ENCODE assay signal across 1 cellular context in the genomic region with DNA sequence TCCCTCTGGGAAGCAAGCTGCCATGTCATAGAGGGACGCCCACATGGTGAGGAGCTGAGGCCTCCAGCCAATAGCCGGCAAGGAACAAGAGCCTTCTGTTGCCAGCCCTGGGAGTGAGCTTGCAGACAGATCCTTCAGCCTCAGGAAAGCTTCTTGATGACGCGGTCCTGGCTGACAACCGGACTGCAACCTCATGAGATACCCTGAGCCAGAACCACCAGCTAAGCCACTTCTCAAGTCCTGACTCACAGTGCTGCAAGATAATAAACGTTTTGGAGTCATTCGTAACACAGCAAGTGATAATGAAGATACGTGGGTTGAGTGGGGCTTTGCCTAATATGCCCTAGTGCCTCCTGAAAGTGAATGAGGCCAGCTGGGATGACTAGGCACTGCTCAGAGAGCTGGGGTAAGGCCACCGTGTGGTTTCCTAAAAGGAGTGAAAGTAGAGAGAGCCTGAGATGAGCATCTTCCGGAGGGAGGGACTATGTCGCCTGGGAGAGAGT.
TF ChIP-seq lines count a peak whose summit lies in the region.

No MANE protein-coding gene starts in this region.

TF ChIP-seq in K562, 482 proteins besides CTCF, POLR2A, EP300 and RAD21 (continued from another document):
- TF ChIP-seq, protein P1, sequence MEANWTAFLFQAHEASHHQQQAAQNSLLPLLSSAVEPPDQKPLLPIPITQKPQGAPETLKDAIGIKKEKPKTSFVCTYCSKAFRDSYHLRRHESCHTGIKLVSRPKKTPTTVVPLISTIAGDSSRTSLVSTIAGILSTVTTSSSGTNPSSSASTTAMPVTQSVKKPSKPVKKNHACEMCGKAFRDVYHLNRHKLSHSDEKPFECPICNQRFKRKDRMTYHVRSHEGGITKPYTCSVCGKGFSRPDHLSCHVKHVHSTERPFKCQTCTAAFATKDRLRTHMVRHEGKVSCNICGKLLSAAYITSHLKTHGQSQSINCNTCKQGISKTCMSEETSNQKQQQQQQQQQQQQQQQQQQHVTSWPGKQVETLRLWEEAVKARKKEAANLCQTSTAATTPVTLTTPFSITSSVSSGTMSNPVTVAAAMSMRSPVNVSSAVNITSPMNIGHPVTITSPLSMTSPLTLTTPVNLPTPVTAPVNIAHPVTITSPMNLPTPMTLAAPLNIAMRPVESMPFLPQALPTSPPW (CRISPR knock-in tag; IDR thresholded peaks at IDR 0.05): peak; percentile 35; the same call in 1 of the 2 replicates
- TF ChIP-seq CTBP1 (IDR thresholded peaks at IDR 0.05; ENCODE audit: borderline replicate concordance) (peak; percentile 79; the same call in 1 of the 2 replicates), NR3C1 (CRISPR knock-in tag; IDR thresholded peaks at IDR 0.05) (no peak), JUND (IDR thresholded peaks at IDR 0.05; ENCODE audit: borderline replicate concordance, low read depth, low read length) (peak; percentile 31; the same call in 1 of the 2 replicates), JUND (tag; IDR thresholded peaks at IDR 0.05; ENCODE audit: borderline replicate concordance, low read depth, low read length) (peak; percentile 57; the same call in 2 of the 3 replicates), TOE1 (IDR thresholded peaks at IDR 0.05; ENCODE audit: borderline replicate concordance) (0 out of 2 replicates have a peak, but pooled peaks have one; percentile 25), TOE1 (CRISPR knock-in tag; IDR thresholded peaks at IDR 0.05; ENCODE audit: borderline replicate concordance, low read depth) (no peak), TAF9B (IDR thresholded peaks at IDR 0.05; ENCODE audit: partially characterized antibody) (peak; percentile 61), NFIC (IDR thresholded peaks at IDR 0.05) (peak; percentile 73), SRF (CRISPR knock-in tag; IDR thresholded peaks at IDR 0.05) (no peak), SREBF1 (IDR thresholded peaks at IDR 0.05; ENCODE audit: borderline replicate concordance, low read depth, low read length) (no peak), ZSCAN29 (IDR thresholded peaks at IDR 0.05) (no peak), SMARCA4 (IDR thresholded peaks at IDR 0.05) (peak; percentile 69), TCF7 (IDR thresholded peaks at IDR 0.05; ENCODE audit: borderline replicate concordance) (no peak), RBFOX2 (IDR thresholded peaks at IDR 0.05; ENCODE audit: low read depth, low read length) (no peak), EHMT2 (IDR thresholded peaks at IDR 0.05) (0 out of 2 replicates have a peak, but pooled peaks have one; percentile 45), HOXB6 (CRISPR knock-in tag; IDR thresholded peaks at IDR 0.05; ENCODE audit: borderline replicate concordance) (no peak), XRCC3 (IDR thresholded peaks at IDR 0.05) (no peak), ATF7 (IDR thresholded peaks at IDR 0.05) (peak; percentile 35; the same call in 1 of the 2 replicates), CXXC5 (CRISPR knock-in tag; IDR thresholded peaks at IDR 0.05) (no peak), CREM (IDR thresholded peaks at IDR 0.05; ENCODE audit: low read depth) (peak; percentile 73), GABPA (tag; conservative IDR thresholded peaks at IDR 0.05; ENCODE audit: low read depth) (peak; percentile 40; the same call in 1 of the 2 replicates), TBP (optimal IDR thresholded peaks at IDR 0.05; ENCODE audit: low read depth, low read length) (peak; percentile 19), SMARCE1 (IDR thresholded peaks at IDR 0.05) (peak; percentile 46; the same call in 1 of the 2 replicates), TRIM24 (IDR thresholded peaks at IDR 0.05) (peak in 1 of 2 experiments; percentile 48; a peak in 1 of 4 replicates), CBFA2T3 (IDR thresholded peaks at IDR 0.05) (peak; percentile 69), KAT2B (IDR thresholded peaks at IDR 0.05; ENCODE audit: low read depth, low read length) (no peak), TCF3 (CRISPR knock-in tag; IDR thresholded peaks at IDR 0.05) (peak; percentile 44; the same call in 1 of the 2 replicates), SNIP1 (IDR thresholded peaks at IDR 0.05; ENCODE audit: low read depth) (no peak), CBFA2T2 (conservative IDR thresholded peaks at IDR 0.05) (peak; percentile 58), ZNF41 (CRISPR knock-in tag; conservative IDR thresholded peaks at IDR 0.05) (no peak), SLC30A9 (CRISPR knock-in tag; IDR thresholded peaks at IDR 0.05) (no peak), NRF1 (conservative IDR thresholded peaks at IDR 0.05 in 1 of 2, IDR thresholded peaks at IDR 0.05 in 1 of 2) (peak in 1 of 2 experiments; percentile 29; a peak in 2 of 4 replicates), EGR1 (conservative IDR thresholded peaks at IDR 0.05) (peak; percentile 46), RFX5 (IDR thresholded peaks at IDR 0.05; ENCODE audit: low read depth, low read length) (no peak), MAFG (tag; conservative IDR thresholded peaks at IDR 0.05) (peak; percentile 86), ZNF316 (IDR thresholded peaks at IDR 0.05) (peak; percentile 60; the same call in 1 of the 2 replicates), LEF1 (IDR thresholded peaks at IDR 0.05) (peak; percentile 42; the same call in 1 of the 2 replicates), SAFB (IDR thresholded peaks at IDR 0.05; ENCODE audit: borderline replicate concordance, low read depth, low read length) (no peak), SMARCC2 (IDR thresholded peaks at IDR 0.05; ENCODE audit: low read depth) (0 out of 2 replicates have a peak, but pooled peaks have one; percentile 22), PHF8 (IDR thresholded peaks at IDR 0.05; ENCODE audit: borderline replicate concordance, low read length) (peak; percentile 36; the same call in 1 of the 2 replicates), CHCHD3 (CRISPR knock-in tag; IDR thresholded peaks at IDR 0.05) (no peak), HDAC2 (IDR thresholded peaks at IDR 0.05) (peak; percentile 62; the same call in 1 of the 2 replicates)
- TF ChIP-seq, protein P2, sequence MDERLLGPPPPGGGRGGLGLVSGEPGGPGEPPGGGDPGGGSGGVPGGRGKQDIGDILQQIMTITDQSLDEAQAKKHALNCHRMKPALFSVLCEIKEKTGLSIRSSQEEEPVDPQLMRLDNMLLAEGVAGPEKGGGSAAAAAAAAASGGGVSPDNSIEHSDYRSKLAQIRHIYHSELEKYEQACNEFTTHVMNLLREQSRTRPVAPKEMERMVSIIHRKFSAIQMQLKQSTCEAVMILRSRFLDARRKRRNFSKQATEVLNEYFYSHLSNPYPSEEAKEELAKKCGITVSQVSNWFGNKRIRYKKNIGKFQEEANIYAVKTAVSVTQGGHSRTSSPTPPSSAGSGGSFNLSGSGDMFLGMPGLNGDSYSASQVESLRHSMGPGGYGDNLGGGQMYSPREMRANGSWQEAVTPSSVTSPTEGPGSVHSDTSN (CRISPR knock-in tag; IDR thresholded peaks at IDR 0.05; ENCODE audit: low read depth): no peak
- TF ChIP-seq, protein P2 (tag; conservative IDR thresholded peaks at IDR 0.05; ENCODE audit: low read depth): 0 out of 2 replicates have a peak, but pooled peaks have one; percentile 34
- TF ChIP-seq, protein P3, sequence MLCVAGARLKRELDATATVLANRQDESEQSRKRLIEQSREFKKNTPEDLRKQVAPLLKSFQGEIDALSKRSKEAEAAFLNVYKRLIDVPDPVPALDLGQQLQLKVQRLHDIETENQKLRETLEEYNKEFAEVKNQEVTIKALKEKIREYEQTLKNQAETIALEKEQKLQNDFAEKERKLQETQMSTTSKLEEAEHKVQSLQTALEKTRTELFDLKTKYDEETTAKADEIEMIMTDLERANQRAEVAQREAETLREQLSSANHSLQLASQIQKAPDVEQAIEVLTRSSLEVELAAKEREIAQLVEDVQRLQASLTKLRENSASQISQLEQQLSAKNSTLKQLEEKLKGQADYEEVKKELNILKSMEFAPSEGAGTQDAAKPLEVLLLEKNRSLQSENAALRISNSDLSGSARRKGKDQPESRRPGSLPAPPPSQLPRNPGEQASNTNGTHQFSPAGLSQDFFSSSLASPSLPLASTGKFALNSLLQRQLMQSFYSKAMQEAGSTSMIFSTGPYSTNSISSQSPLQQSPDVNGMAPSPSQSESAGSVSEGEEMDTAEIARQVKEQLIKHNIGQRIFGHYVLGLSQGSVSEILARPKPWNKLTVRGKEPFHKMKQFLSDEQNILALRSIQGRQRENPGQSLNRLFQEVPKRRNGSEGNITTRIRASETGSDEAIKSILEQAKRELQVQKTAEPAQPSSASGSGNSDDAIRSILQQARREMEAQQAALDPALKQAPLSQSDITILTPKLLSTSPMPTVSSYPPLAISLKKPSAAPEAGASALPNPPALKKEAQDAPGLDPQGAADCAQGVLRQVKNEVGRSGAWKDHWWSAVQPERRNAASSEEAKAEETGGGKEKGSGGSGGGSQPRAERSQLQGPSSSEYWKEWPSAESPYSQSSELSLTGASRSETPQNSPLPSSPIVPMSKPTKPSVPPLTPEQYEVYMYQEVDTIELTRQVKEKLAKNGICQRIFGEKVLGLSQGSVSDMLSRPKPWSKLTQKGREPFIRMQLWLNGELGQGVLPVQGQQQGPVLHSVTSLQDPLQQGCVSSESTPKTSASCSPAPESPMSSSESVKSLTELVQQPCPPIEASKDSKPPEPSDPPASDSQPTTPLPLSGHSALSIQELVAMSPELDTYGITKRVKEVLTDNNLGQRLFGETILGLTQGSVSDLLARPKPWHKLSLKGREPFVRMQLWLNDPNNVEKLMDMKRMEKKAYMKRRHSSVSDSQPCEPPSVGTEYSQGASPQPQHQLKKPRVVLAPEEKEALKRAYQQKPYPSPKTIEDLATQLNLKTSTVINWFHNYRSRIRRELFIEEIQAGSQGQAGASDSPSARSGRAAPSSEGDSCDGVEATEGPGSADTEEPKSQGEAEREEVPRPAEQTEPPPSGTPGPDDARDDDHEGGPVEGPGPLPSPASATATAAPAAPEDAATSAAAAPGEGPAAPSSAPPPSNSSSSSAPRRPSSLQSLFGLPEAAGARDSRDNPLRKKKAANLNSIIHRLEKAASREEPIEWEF (CRISPR knock-in tag; IDR thresholded peaks at IDR 0.05): no peak
- TF ChIP-seq, protein P4, sequence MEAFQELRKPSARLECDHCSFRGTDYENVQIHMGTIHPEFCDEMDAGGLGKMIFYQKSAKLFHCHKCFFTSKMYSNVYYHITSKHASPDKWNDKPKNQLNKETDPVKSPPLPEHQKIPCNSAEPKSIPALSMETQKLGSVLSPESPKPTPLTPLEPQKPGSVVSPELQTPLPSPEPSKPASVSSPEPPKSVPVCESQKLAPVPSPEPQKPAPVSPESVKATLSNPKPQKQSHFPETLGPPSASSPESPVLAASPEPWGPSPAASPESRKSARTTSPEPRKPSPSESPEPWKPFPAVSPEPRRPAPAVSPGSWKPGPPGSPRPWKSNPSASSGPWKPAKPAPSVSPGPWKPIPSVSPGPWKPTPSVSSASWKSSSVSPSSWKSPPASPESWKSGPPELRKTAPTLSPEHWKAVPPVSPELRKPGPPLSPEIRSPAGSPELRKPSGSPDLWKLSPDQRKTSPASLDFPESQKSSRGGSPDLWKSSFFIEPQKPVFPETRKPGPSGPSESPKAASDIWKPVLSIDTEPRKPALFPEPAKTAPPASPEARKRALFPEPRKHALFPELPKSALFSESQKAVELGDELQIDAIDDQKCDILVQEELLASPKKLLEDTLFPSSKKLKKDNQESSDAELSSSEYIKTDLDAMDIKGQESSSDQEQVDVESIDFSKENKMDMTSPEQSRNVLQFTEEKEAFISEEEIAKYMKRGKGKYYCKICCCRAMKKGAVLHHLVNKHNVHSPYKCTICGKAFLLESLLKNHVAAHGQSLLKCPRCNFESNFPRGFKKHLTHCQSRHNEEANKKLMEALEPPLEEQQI (IDR thresholded peaks at IDR 0.05): no peak
- TF ChIP-seq, protein P5, sequence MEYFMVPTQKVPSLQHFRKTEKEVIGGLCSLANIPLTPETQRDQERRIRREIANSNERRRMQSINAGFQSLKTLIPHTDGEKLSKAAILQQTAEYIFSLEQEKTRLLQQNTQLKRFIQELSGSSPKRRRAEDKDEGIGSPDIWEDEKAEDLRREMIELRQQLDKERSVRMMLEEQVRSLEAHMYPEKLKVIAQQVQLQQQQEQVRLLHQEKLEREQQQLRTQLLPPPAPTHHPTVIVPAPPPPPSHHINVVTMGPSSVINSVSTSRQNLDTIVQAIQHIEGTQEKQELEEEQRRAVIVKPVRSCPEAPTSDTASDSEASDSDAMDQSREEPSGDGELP (CRISPR knock-in tag; IDR thresholded peaks at IDR 0.05; ENCODE audit: borderline replicate concordance): peak; percentile 90
- TF ChIP-seq, protein P6, sequence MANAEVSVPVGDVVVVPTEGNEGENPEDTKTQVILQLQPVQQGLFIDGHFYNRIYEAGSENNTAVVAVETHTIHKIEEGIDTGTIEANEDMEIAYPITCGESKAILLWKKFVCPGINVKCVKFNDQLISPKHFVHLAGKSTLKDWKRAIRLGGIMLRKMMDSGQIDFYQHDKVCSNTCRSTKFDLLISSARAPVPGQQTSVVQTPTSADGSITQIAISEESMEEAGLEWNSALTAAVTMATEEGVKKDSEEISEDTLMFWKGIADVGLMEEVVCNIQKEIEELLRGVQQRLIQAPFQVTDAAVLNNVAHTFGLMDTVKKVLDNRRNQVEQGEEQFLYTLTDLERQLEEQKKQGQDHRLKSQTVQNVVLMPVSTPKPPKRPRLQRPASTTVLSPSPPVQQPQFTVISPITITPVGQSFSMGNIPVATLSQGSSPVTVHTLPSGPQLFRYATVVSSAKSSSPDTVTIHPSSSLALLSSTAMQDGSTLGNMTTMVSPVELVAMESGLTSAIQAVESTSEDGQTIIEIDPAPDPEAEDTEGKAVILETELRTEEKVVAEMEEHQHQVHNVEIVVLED (CRISPR knock-in tag; IDR thresholded peaks at IDR 0.05): no peak
